In genomic region chr2:240620859-240621258, GRCh38 we compare ENCODE assay signal across 9 cellular contexts. TPM values are rescaled to one million over a fixed set of nuclear protein-coding genes. Genes with fewer than 3 reads are reported as not detected.
A peak's percentile ranks its signal among the peaks of the same experiment; 100 is the strongest.
DNase-seq lines count a peak whose midpoint lies in the region; ATAC-seq and TF ChIP-seq lines count a peak whose summit lies in the region.
"Had no signal": no experiment of that assay in that cellular context is flagged by ENCODE, and none has a peak within 500 bp of the region (broad histone marks: within the 10 kb centered on the region; RNA-seq: fewer than 3 reads in every experiment).

No MANE protein-coding gene starts in this region.

- H3K27ac ChIP-seq in RWPE2 (ENCODE audit: poor library complexity, severe bottlenecking): no peak overlapping the region
- H3K27ac ChIP-seq in GM23338 (ENCODE audit: low read depth): no peak overlapping the region

- H3K4me2 ChIP-seq in GM23338: no peak overlapping the region

- H3K36me3 ChIP-seq in RWPE2 (ENCODE audit: low read depth) (no peaks in the 10 kb centered on the region), GM23338 (ENCODE audit: insufficient read depth) (no peaks in the 10 kb centered on the region)
- H3K36me3 ChIP-seq: HAP-1 had no signal

- H3K9me3 Mint-ChIP-seq in immature natural killer cell (peaks cover 0 to 3% (median 0%) of the 10 kb centered on the region in 6 donors), GM23338 (peaks cover 26% of the 10 kb centered on the region)

- no peak for ATAC-seq in RWPE2 (ENCODE audit: low read depth)
- ATAC-seq in HG03457 (IDR thresholded peaks at IDR 0.05; ENCODE audit: unreplicated experiment): no peak
- no peak for ATAC-seq in GM23338
- no peak for ATAC-seq in GM21528 (IDR thresholded peaks at IDR 0.05; ENCODE audit: low FRiP score, unreplicated experiment)

- no peaks in the 10 kb centered on the region for H3K9me3 ChIP-seq in RWPE2 (ENCODE audit: severe bottlenecking)
- H3K9me3 ChIP-seq: HAP-1 had no signal

- H3K4me3 Mint-ChIP-seq in immature natural killer cell: peak overlapping the region in 4 of 5 donors; percentile 76 to 85 (median 81)
- no peak overlapping the region for H3K4me3 Mint-ChIP-seq in GM23338

- no peaks in the 10 kb centered on the region for H3F3A ChIP-seq in GM23338 (replicated peaks; ENCODE audit: low read depth)

- H3K4me1 ChIP-seq in RWPE2 (ENCODE audit: insufficient read depth, poor library complexity, severe bottlenecking) (no peaks in the 10 kb centered on the region), GM23338 (ENCODE audit: insufficient read depth) (no peaks in the 10 kb centered on the region)
- H3K4me1 ChIP-seq: HAP-1 had no signal

- H3K27me3 Mint-ChIP-seq in immature natural killer cell (ENCODE audit: low read depth in 3 of 3): peaks cover 2 to 22% (median 12%) of the 10 kb centered on the region in 3 donors
- peaks cover 11% of the 10 kb centered on the region for H3K27me3 Mint-ChIP-seq in GM23338 (ENCODE audit: insufficient read depth, low read depth, poor library complexity)

- no peaks in the 10 kb centered on the region for H3K79me2 ChIP-seq in GM23338 (replicated peaks; ENCODE audit: insufficient read depth)

- DNase-seq in 8988T (peak; percentile 2), CD1c-positive myeloid dendritic cell (ENCODE audit: extremely low spot score) (peak; percentile 51), RWPE2 (ENCODE audit: low spot score) (peak; percentile 18), immature natural killer cell (no peak), GM23338 (ENCODE audit: low spot score) (no peak), inferior parietal cortex (ENCODE audit: extremely low spot score) (no peak)

- H3K9me2 ChIP-seq in GM23338 (ENCODE audit: insufficient read depth): no peaks in the 10 kb centered on the region

- H2AFZ ChIP-seq in GM23338: no peak overlapping the region

- H3K4me1 Mint-ChIP-seq in immature natural killer cell (peaks cover 54 to 64% of the 10 kb centered on the region in 2 donors), GM23338 (peaks cover 10% of the 10 kb centered on the region; the same call in 2 of the 3 replicates)

- H4K20me1 ChIP-seq in GM23338 (replicated peaks; ENCODE audit: insufficient read depth): no peaks in the 10 kb centered on the region

- peak overlapping the region; percentile 86 to 98 (median 92) for H3K27ac Mint-ChIP-seq in immature natural killer cell
- H3K27ac Mint-ChIP-seq in GM23338: no peak overlapping the region

- H3K4me3 ChIP-seq in RWPE2 (ENCODE audit: severe bottlenecking) (no peak overlapping the region), GM23338 (no peak overlapping the region)
- H3K4me3 ChIP-seq: HAP-1 had no signal

- no peaks in the 10 kb centered on the region for H3K27me3 ChIP-seq in RWPE2 (ENCODE audit: insufficient read depth, poor library complexity, severe bottlenecking)
- no peaks in the 10 kb centered on the region for H3K27me3 ChIP-seq in GM23338 (ENCODE audit: insufficient read depth)

- TF ChIP-seq CTCF in RWPE2 (IDR thresholded peaks at IDR 0.05; ENCODE audit: poor library complexity, severe bottlenecking) (no peak), GM23338 (conservative IDR thresholded peaks at IDR 0.05; ENCODE audit: low read depth in 2 of 2) (no peak)

- H3K36me3 Mint-ChIP-seq in immature natural killer cell (peaks cover 5 to 12% (median 7%) of the 10 kb centered on the region in 3 donors), GM23338 (ENCODE audit: low read depth) (peaks cover 21% of the 10 kb centered on the region)

TF ChIP-seq in GM23338, 12 proteins besides CTCF, POLR2A, EP300 and RAD21 (continues in another document):
- TF ChIP-seq ZNF462 (CRISPR knock-in tag; IDR thresholded peaks at IDR 0.05) (no peak), ZNF114 (CRISPR knock-in tag; IDR thresholded peaks at IDR 0.05) (no peak), JUNB (IDR thresholded peaks at IDR 0.05; ENCODE audit: unreplicated experiment) (no peak), POLR2AphosphoS5 (IDR thresholded peaks at IDR 0.05; ENCODE audit: low read depth) (no peak), STAT1 (IDR thresholded peaks at IDR 0.05; ENCODE audit: unreplicated experiment) (no peak), EZH2 (IDR thresholded peaks at IDR 0.05; ENCODE audit: low read depth, unreplicated experiment) (no peak)

RNA-seq across cellular contexts. Expression of gene GPR35, which starts 4.4 kb away (rescaled TPM):
- polyA plus RNA-seq in immature natural killer cell: 1 to 10 TPM in 1 of 3 donors, under 1 TPM in 1, not detected in 1; 0.89 to 1.6 TPM
- 0.39 TPM in 1 of 2 replicates, not detected in the other for total RNA-seq in GM23338 (2014; rRNA removed; shearing (Covaris generic))
- 0.21 TPM in 1 of 2 replicates, not detected in the other for polyA plus RNA-seq in GM23338 (2016; fragmentation: Nextera tagmentation; extraction: Ambion mirVana)

RNA-seq across cellular contexts. Expression of gene CAPN10, which starts 34.3 kb away (rescaled TPM):
- polyA plus RNA-seq in immature natural killer cell (10 to 100 TPM in 2 of 3 donors, 1 to 10 TPM in 1; 9.7 to 22.5 (median 11.6) TPM), GM23338 (2016; fragmentation: Nextera tagmentation; extraction: Ambion mirVana) (30.2 and 31.7 TPM in 2 replicates)
- total RNA-seq in GM23338 (2014; rRNA removed; shearing (Covaris generic)): 47.0 and 59.8 TPM in 2 replicates

RNA-seq across cellular contexts. Expression of gene RNPEPL1, which starts 52.6 kb away (rescaled TPM):
- polyA plus RNA-seq in immature natural killer cell (10 to 100 TPM; 46.5 to 51.4 (median 49.9) TPM), GM23338 (2016; fragmentation: Nextera tagmentation; extraction: Ambion mirVana) (5.5 and 6.0 TPM in 2 replicates)
- 21.0 and 28.4 TPM in 2 replicates for total RNA-seq in GM23338 (2014; rRNA removed; shearing (Covaris generic))

Comparison
In these comparisons a context has a peak if more than half of its experiments do, and no peak if none do; other contexts are left out.
1. DNase-seq: peak in 8988T (single experiment), CD1c-positive myeloid dendritic cell (single experiment) and RWPE2 (single experiment); none in immature natural killer cell (0 of 3), GM23338 (single experiment) and inferior parietal cortex (single experiment).